ENCODE assay signal across 10 cellular contexts in genomic region chr16:55471448-55472097, GRCh38. TPM values are rescaled to one million over a fixed set of nuclear protein-coding genes. Genes with fewer than 3 reads are reported as not detected.
A peak's percentile ranks its signal among the peaks of the same experiment; 100 is the strongest.
DNase-seq lines count a peak whose midpoint lies in the region; ATAC-seq, FAIRE-seq and TF ChIP-seq lines count a peak whose summit lies in the region.
"Had no signal": no experiment of that assay in that cellular context is flagged by ENCODE, and none has a peak within 500 bp of the region (broad histone marks: within the 10 kb centered on the region; RNA-seq: fewer than 3 reads in every experiment).

No MANE protein-coding gene starts in this region.

- peak; percentile 11 for FAIRE-seq in H54 (lab: Jason Lieb, UNC)

- H3K4me3 Mint-ChIP-seq in T-helper 2 cell treated with Interferon-gamma antibody and Interleukin-4, amounts not matched to agents 5 μg/mL and 100 μg/mL, for 36 hours: peak overlapping the region; percentile 30
- H3K4me3 Mint-ChIP-seq in activated naive CD8-positive, alpha-beta T cell treated with anti-CD3 and anti-CD28 coated beads, Interleukin-2, amount 50 U/mL, for 24 hours: no peak overlapping the region
- H3K4me3 Mint-ChIP-seq in endothelial cell (ENCODE audit: unreplicated experiment): no peak overlapping the region

- no peak for TF ChIP-seq CTCF in endothelial cell (IDR thresholded peaks at IDR 0.05; ENCODE audit: unreplicated experiment)

- peaks cover 13% of the 10 kb centered on the region for H3K4me1 Mint-ChIP-seq in T-helper 2 cell treated with Interferon-gamma antibody and Interleukin-4, amounts not matched to agents 5 μg/mL and 100 μg/mL, for 36 hours (ENCODE audit: low read depth)
- peaks cover 2% of the 10 kb centered on the region for H3K4me1 Mint-ChIP-seq in activated naive CD8-positive, alpha-beta T cell treated with anti-CD3 and anti-CD28 coated beads, Interleukin-2, amount 50 U/mL, for 24 hours
- no peaks in the 10 kb centered on the region for H3K4me1 Mint-ChIP-seq in endothelial cell (ENCODE audit: unreplicated experiment)

- DNase-seq in GM04504 (ENCODE audit: low read depth) (peak; percentile 71), H54 (ENCODE audit: insufficient read length, low spot score) (no peak), kidney glomerular epithelial cell (lab: John Stamatoyannopoulos, UW) (peak; percentile 93), endothelial cell (ENCODE audit: low spot score) (no peak), NCI-H1092 treated with DMSO at 0.1 percent for 48 hours (lab: John Stamatoyannopoulos, UW) (no peak), HAP-1 (ENCODE audit: low spot score in 2 of 2) (no peak)
- DNase-seq in T-helper 2 cell treated with Interferon-gamma antibody and Interleukin-4, amounts not matched to agents 5 μg/mL and 100 μg/mL, for 36 hours (ENCODE audit: low spot score): peak; percentile 53
- no peak for DNase-seq in activated naive CD8-positive, alpha-beta T cell treated with anti-CD3 and anti-CD28 coated beads, Interleukin-2, amount 50 U/mL, for 24 hours
- DNase-seq: effector memory CD4-positive, alpha-beta T cell; SHP77 treated with DMSO at 0.1 percent for 48 hours had no signal

- H3K4me3 ChIP-seq in HAP-1: no peak overlapping the region

- no peaks in the 10 kb centered on the region for H3K4me1 ChIP-seq in HAP-1

- no peaks in the 10 kb centered on the region for H3K36me3 Mint-ChIP-seq in T-helper 2 cell treated with Interferon-gamma antibody and Interleukin-4, amounts not matched to agents 5 μg/mL and 100 μg/mL, for 36 hours (ENCODE audit: low read depth)
- no peaks in the 10 kb centered on the region for H3K36me3 Mint-ChIP-seq in activated naive CD8-positive, alpha-beta T cell treated with anti-CD3 and anti-CD28 coated beads, Interleukin-2, amount 50 U/mL, for 24 hours (ENCODE audit: low read depth)
- H3K36me3 Mint-ChIP-seq in endothelial cell (ENCODE audit: low read depth, unreplicated experiment): no peaks in the 10 kb centered on the region

- in situ Hi-C loops in HAP-1 (cut with MboI; ENCODE audit: low sequenced_read_pairs): no loop called here

- H3K9me3 Mint-ChIP-seq in T-helper 2 cell treated with Interferon-gamma antibody and Interleukin-4, amounts not matched to agents 5 μg/mL and 100 μg/mL, for 36 hours: peaks cover 3% of the 10 kb centered on the region
- no peaks in the 10 kb centered on the region for H3K9me3 Mint-ChIP-seq in activated naive CD8-positive, alpha-beta T cell treated with anti-CD3 and anti-CD28 coated beads, Interleukin-2, amount 50 U/mL, for 24 hours
- H3K9me3 Mint-ChIP-seq in endothelial cell (ENCODE audit: unreplicated experiment): no peaks in the 10 kb centered on the region

- no peaks in the 10 kb centered on the region for H3K36me3 ChIP-seq in HAP-1 (replicated peaks)

- H3K27me3 Mint-ChIP-seq in T-helper 2 cell treated with Interferon-gamma antibody and Interleukin-4, amounts not matched to agents 5 μg/mL and 100 μg/mL, for 36 hours (ENCODE audit: low read depth): no peaks in the 10 kb centered on the region
- peaks cover 5% of the 10 kb centered on the region for H3K27me3 Mint-ChIP-seq in activated naive CD8-positive, alpha-beta T cell treated with anti-CD3 and anti-CD28 coated beads, Interleukin-2, amount 50 U/mL, for 24 hours
- H3K27me3 Mint-ChIP-seq in endothelial cell (ENCODE audit: unreplicated experiment): peaks cover 4% of the 10 kb centered on the region

- no peak for ATAC-seq in activated naive CD8-positive, alpha-beta T cell treated with anti-CD3 and anti-CD28 coated beads, Interleukin-2, amount 50 U/mL, for 24 hours

- no peaks in the 10 kb centered on the region for H3K9me3 ChIP-seq in HAP-1

- peak overlapping the region; percentile 62 for H3K27ac Mint-ChIP-seq in T-helper 2 cell treated with Interferon-gamma antibody and Interleukin-4, amounts not matched to agents 5 μg/mL and 100 μg/mL, for 36 hours
- H3K27ac Mint-ChIP-seq in activated naive CD8-positive, alpha-beta T cell treated with anti-CD3 and anti-CD28 coated beads, Interleukin-2, amount 50 U/mL, for 24 hours: no peak overlapping the region
- H3K27ac Mint-ChIP-seq in endothelial cell (ENCODE audit: unreplicated experiment): no peak overlapping the region

- no peak for TF ChIP-seq POLR2A in H54 (IDR thresholded peaks at IDR 0.05; ENCODE audit: low read depth, low read length)

- H3K27me3 ChIP-seq in HAP-1 (ENCODE audit: low read depth): no peaks in the 10 kb centered on the region

RNA-seq across cellular contexts. Expression of gene MMP2, which starts 7.4 kb away (rescaled TPM):
- 422 TPM for total RNA-seq in endothelial cell (ENCODE audit: unreplicated experiment)

RNA-seq across cellular contexts. Expression of gene LPCAT2, which starts 37.3 kb away (rescaled TPM):
- total RNA-seq in endothelial cell (ENCODE audit: unreplicated experiment): 25.5 TPM

Comparison
In these comparisons a context has a peak if more than half of its experiments do, and no peak if none do; other contexts are left out.
1. DNase-seq: peak in GM04504 (single experiment), T-helper 2 cell treated with Interferon-gamma antibody and Interleukin-4, amounts not matched to agents 5 μg/mL and 100 μg/mL, for 36 hours (single experiment) and kidney glomerular epithelial cell (single experiment); none in H54 (single experiment), activated naive CD8-positive, alpha-beta T cell treated with anti-CD3 and anti-CD28 coated beads, Interleukin-2, amount 50 U/mL, for 24 hours (single experiment), endothelial cell (single experiment), NCI-H1092 treated with DMSO at 0.1 percent for 48 hours (single experiment) and HAP-1 (0 of 2).